In genomic region chr19:4596033-4596904, GRCh38 we compare ENCODE assay signal across 19 cellular contexts. TPM values are rescaled to one million over a fixed set of nuclear protein-coding genes. Genes with fewer than 3 reads are reported as not detected.
DNase-seq lines count a peak whose midpoint lies in the region; ATAC-seq and TF ChIP-seq lines count a peak whose summit lies in the region.
"Had no signal": no experiment of that assay in that cellular context is flagged by ENCODE, and none has a peak within 500 bp of the region (broad histone marks: within the 10 kb centered on the region; RNA-seq: fewer than 3 reads in every experiment).

No MANE protein-coding gene starts in this region.

- no peak overlapping the region for H2BK120ac ChIP-seq in neuronal stem cell (ENCODE audit: low read depth, low read length)

- H3K27me3 ChIP-seq in GM23338 (ENCODE audit: insufficient read depth) (peaks cover 38% of the 10 kb centered on the region), endodermal cell (ENCODE audit: control insufficient read depth, insufficient read depth, low read length, poor library complexity, severe bottlenecking) (peaks cover 38% of the 10 kb centered on the region), neuronal stem cell (ENCODE audit: control insufficient read depth in 3 of 3, insufficient read depth in 3 of 3, low read depth in 1 of 3, low read length in 3 of 3) (no peaks in the 10 kb centered on the region)

- H3K23ac ChIP-seq in neuronal stem cell (ENCODE audit: low read depth, low read length, poor library complexity): no peak overlapping the region

- H4K8ac ChIP-seq in neuronal stem cell (ENCODE audit: low read depth, low read length): no peak overlapping the region

- no peak overlapping the region for H3K18ac ChIP-seq in neuronal stem cell (ENCODE audit: low read length)

- H3K4me3 ChIP-seq in GM23338 (no peak overlapping the region; the same call in 1 of the 2 replicates), endodermal cell (ENCODE audit: low read length) (no peak overlapping the region), neuronal stem cell (ENCODE audit: low read length in 2 of 2) (no peak overlapping the region)

- 0 out of 2 replicates have a peak, but pooled peaks cover 4% of the 10 kb centered on the region for H3K4me1 ChIP-seq in GM23338 (ENCODE audit: insufficient read depth)
- H3K4me1 ChIP-seq in endodermal cell (ENCODE audit: control insufficient read depth, insufficient read depth, low read length): no peaks in the 10 kb centered on the region
- peaks cover 8 to 13% of the 10 kb centered on the region in 2 donors for H3K4me1 ChIP-seq in neuronal stem cell (ENCODE audit: control insufficient read depth in 2 of 2, insufficient read depth in 1 of 2, low read depth in 1 of 2, low read length in 2 of 2)
- H3K4me1 ChIP-seq: Caco-2 had no signal

- H3K79me1 ChIP-seq in neuronal stem cell (ENCODE audit: low read depth, low read length): peaks cover 3% of the 10 kb centered on the region

- H3K4me3 Mint-ChIP-seq in GM23338 (no peak overlapping the region), endodermal cell (no peak overlapping the region)
- no peak overlapping the region for H3K4me3 Mint-ChIP-seq in stimulated activated naive CD8-positive, alpha-beta T cell treated with anti-CD3 and anti-CD28 coated beads, Interleukin-15, amount 100 ng/mL, for 72 hours

- H2BK5ac ChIP-seq in neuronal stem cell (ENCODE audit: low read length): no peak overlapping the region

- peak overlapping the region; percentile 9 for H2AK5ac ChIP-seq in neuronal stem cell (ENCODE audit: low read depth, low read length)

- H4K20me1 ChIP-seq in GM23338 (replicated peaks; ENCODE audit: insufficient read depth): no peaks in the 10 kb centered on the region; the same call in 1 of the 2 replicates

- H3K9ac ChIP-seq in endodermal cell (ENCODE audit: extremely low read depth, low read length, poor library complexity, severe bottlenecking) (no peak overlapping the region), neuronal stem cell (ENCODE audit: low read depth, low read length, poor library complexity) (no peak overlapping the region)

- H3K27ac Mint-ChIP-seq in GM23338 (no peak overlapping the region), endodermal cell (no peak overlapping the region)
- H3K27ac Mint-ChIP-seq in stimulated activated naive CD8-positive, alpha-beta T cell treated with anti-CD3 and anti-CD28 coated beads, Interleukin-15, amount 100 ng/mL, for 72 hours: no peak overlapping the region

- no peaks in the 10 kb centered on the region for H3K9me2 ChIP-seq in GM23338 (ENCODE audit: insufficient read depth)

- H3K4me2 ChIP-seq in GM23338 (peak overlapping the region; percentile 66), neuronal stem cell (ENCODE audit: insufficient read depth, low read length, poor library complexity, severe bottlenecking) (no peak overlapping the region)

- H4K91ac ChIP-seq in neuronal stem cell (ENCODE audit: low read depth, low read length, poor library complexity): no peak overlapping the region

- H3K9me3 Mint-ChIP-seq in GM23338 (no peaks in the 10 kb centered on the region), endodermal cell (no peaks in the 10 kb centered on the region)
- H3K9me3 Mint-ChIP-seq in stimulated activated naive CD8-positive, alpha-beta T cell treated with anti-CD3 and anti-CD28 coated beads, Interleukin-15, amount 100 ng/mL, for 72 hours: no peaks in the 10 kb centered on the region

- H3K36me3 ChIP-seq in GM23338 (ENCODE audit: insufficient read depth) (no peaks in the 10 kb centered on the region), endodermal cell (ENCODE audit: control insufficient read depth, insufficient read depth, low read length) (no peaks in the 10 kb centered on the region), neuronal stem cell (replicated peaks in 1 of 2; ENCODE audit: control insufficient read depth in 2 of 2, insufficient read depth in 2 of 2, low read length in 2 of 2) (no peaks in the 10 kb centered on the region)

- H3K36me3 Mint-ChIP-seq in GM23338 (ENCODE audit: low read depth) (no peaks in the 10 kb centered on the region), endodermal cell (ENCODE audit: low read depth) (no peaks in the 10 kb centered on the region)

- no peak overlapping the region for H3K14ac ChIP-seq in neuronal stem cell (ENCODE audit: low read length)

- H2BK12ac ChIP-seq in neuronal stem cell (ENCODE audit: low read length): no peak overlapping the region

- H2BK15ac ChIP-seq in neuronal stem cell (ENCODE audit: low read length): no peak overlapping the region

- DNase-seq in GM23338 (ENCODE audit: low spot score): peak; percentile 72
- DNase-seq in NCI-H524 (lab: John Stamatoyannopoulos, UW): peak; percentile 78 to 83
- DNase-seq in endodermal cell: peak; percentile 67
- no peak for DNase-seq in neuronal stem cell (ENCODE audit: low spot score)
- no peak for DNase-seq in DMS79 (lab: John Stamatoyannopoulos, UW)
- DNase-seq in stimulated activated naive CD8-positive, alpha-beta T cell treated with anti-CD3 and anti-CD28 coated beads, Interleukin-15, amount 100 ng/mL, for 72 hours: no peak
- DNase-seq in activated CD8-positive, alpha-beta memory T cell treated with anti-CD3 and anti-CD28 coated beads for 24 hours: no peak
- no peak for DNase-seq in stimulated activated CD4-positive, alpha-beta T cell treated with anti-CD3 and anti-CD28 coated beads, Interleukin-4, amount 100 ng/mL, for 4 hours
- DNase-seq: Caco-2, KBM-7, NCI-H1048, NCI-H1436 treated with DMSO at 0.1 percent for 48 hours, NCI-H2081, NCI-H2227 treated with DMSO at 0.1 percent for 48 hours, NCI-H526 treated with DMSO at 0.1 percent for 48 hours, OCI-M1, SHP77 treated with DMSO at 0.1 percent for 48 hours had no signal

- ATAC-seq in GM23338: peak; percentile 19
- no peak for ATAC-seq in stimulated activated naive CD8-positive, alpha-beta T cell treated with anti-CD3 and anti-CD28 coated beads, Interleukin-15, amount 100 ng/mL, for 72 hours
- ATAC-seq: HCT116 had no signal

- TF ChIP-seq CTCF in GM23338 (conservative IDR thresholded peaks at IDR 0.05; ENCODE audit: low read depth in 2 of 2): no peak
- TF ChIP-seq CTCF in endodermal cell (conservative IDR thresholded peaks at IDR 0.05): no peak

- WGBS in endodermal cell (ENCODE audit: insufficient coverage in 1 of 2, insufficient read length in 1 of 2), 2 experiments: 78 to 89% methylated on average over 9 to 21 of the region's 21 CpGs
- WGBS in neuronal stem cell (ENCODE audit: extremely low coverage in 2 of 2, insufficient read length in 2 of 2, insufficient replicate concordance in 1 of 2), 2 donors: no CpG with 5 or more reads among the region's 21 CpGs

- H3K4me1 Mint-ChIP-seq in GM23338: peaks cover 14% of the 10 kb centered on the region
- H3K4me1 Mint-ChIP-seq in endodermal cell: no peaks in the 10 kb centered on the region
- peaks cover 12% of the 10 kb centered on the region for H3K4me1 Mint-ChIP-seq in stimulated activated naive CD8-positive, alpha-beta T cell treated with anti-CD3 and anti-CD28 coated beads, Interleukin-15, amount 100 ng/mL, for 72 hours

- H3K9me3 ChIP-seq in endodermal cell (ENCODE audit: control insufficient read depth, low read length): no peaks in the 10 kb centered on the region
- peaks cover 0 to 2% of the 10 kb centered on the region in 2 donors for H3K9me3 ChIP-seq in neuronal stem cell (replicated peaks in 1 of 2; ENCODE audit: control insufficient read depth in 2 of 2, insufficient read depth in 1 of 2, low read depth in 1 of 2, low read length in 2 of 2)
- H3K9me3 ChIP-seq: Caco-2 had no signal

- no peaks in the 10 kb centered on the region for H3K79me2 ChIP-seq in GM23338 (replicated peaks; ENCODE audit: insufficient read depth)

- H3K27me3 Mint-ChIP-seq in GM23338 (ENCODE audit: insufficient read depth, low read depth, poor library complexity) (peaks cover 24% of the 10 kb centered on the region), endodermal cell (ENCODE audit: insufficient read depth) (peaks cover 54% of the 10 kb centered on the region)
- peaks cover 57% of the 10 kb centered on the region for H3K27me3 Mint-ChIP-seq in stimulated activated naive CD8-positive, alpha-beta T cell treated with anti-CD3 and anti-CD28 coated beads, Interleukin-15, amount 100 ng/mL, for 72 hours

- H3K4ac ChIP-seq in neuronal stem cell (ENCODE audit: low read length): no peak overlapping the region

- H3F3A ChIP-seq in GM23338 (replicated peaks; ENCODE audit: low read depth): peaks cover 13% of the 10 kb centered on the region; the same call in 1 of the 2 replicates

- H3K27ac ChIP-seq in GM23338 (ENCODE audit: low read depth): no peak overlapping the region
- no peak overlapping the region for H3K27ac ChIP-seq in endodermal cell (ENCODE audit: low read depth, low read length)
- H3K27ac ChIP-seq in neuronal stem cell (replicated peaks; ENCODE audit: low read length): no peak overlapping the region

- H2AFZ ChIP-seq in GM23338 (no peak overlapping the region), neuronal stem cell (ENCODE audit: low read length) (no peak overlapping the region)

RNA-seq across cellular contexts. Expression of gene SEMA6B, which starts 36.8 kb away (rescaled TPM):
- total RNA-seq in GM23338 (2014; rRNA removed; shearing (Covaris generic)): 39.8 and 42.7 TPM in 2 replicates
- 5.3 and 6.9 TPM in 2 replicates for polyA plus RNA-seq in GM23338 (2016; fragmentation: Nextera tagmentation; extraction: Ambion mirVana)
- 10 to 100 TPM; 28.9 to 67.8 TPM for total RNA-seq in endodermal cell
- polyA plus RNA-seq in endodermal cell (2013, experiment 1 of 2): 26.9 TPM
- polyA plus RNA-seq in endodermal cell (2013, experiment 2 of 2): 24.3 TPM
- 42.5 TPM for polyA plus RNA-seq in neuronal stem cell (2013, experiment 1 of 2)
- polyA plus RNA-seq in neuronal stem cell (2013, experiment 2 of 2): 43.0 TPM

RNA-seq across cellular contexts. Expression of gene TNFAIP8L1, which starts 43.0 kb away (rescaled TPM):
- total RNA-seq in GM23338 (2014; rRNA removed; shearing (Covaris generic)): 3.3 and 4.1 TPM in 2 replicates
- 2.7 and 3.2 TPM in 2 replicates for polyA plus RNA-seq in GM23338 (2016; fragmentation: Nextera tagmentation; extraction: Ambion mirVana)
- 10 to 100 TPM; 18.1 to 25.5 TPM for total RNA-seq in endodermal cell
- polyA plus RNA-seq in endodermal cell (2013, experiment 1 of 2): 12.1 TPM
- polyA plus RNA-seq in endodermal cell (2013, experiment 2 of 2): 12.3 TPM
- polyA plus RNA-seq in neuronal stem cell (2013, experiment 1 of 2): 15.5 TPM
- 15.7 TPM for polyA plus RNA-seq in neuronal stem cell (2013, experiment 2 of 2)

RNA-seq across cellular contexts. Expression of gene LRG1, which starts 56.4 kb away (rescaled TPM):
- total RNA-seq in GM23338 (2014; rRNA removed; shearing (Covaris generic)): 0.45 and 0.54 TPM in 2 replicates
- polyA plus RNA-seq in GM23338 (2016; fragmentation: Nextera tagmentation; extraction: Ambion mirVana): 0.21 and 0.43 TPM in 2 replicates
- total RNA-seq in endodermal cell: 1 to 10 TPM in 1 of 2 donors, under 1 TPM in 1; 0.86 to 1.4 TPM
- polyA plus RNA-seq in endodermal cell (2013, experiment 1 of 2): 0.21 TPM
- polyA plus RNA-seq in endodermal cell (2013, experiment 2 of 2): 0.75 TPM
- polyA plus RNA-seq in neuronal stem cell (2013, experiment 1 of 2): not detected
- polyA plus RNA-seq in neuronal stem cell (2013, experiment 2 of 2): 0.01 TPM
- total RNA-seq: RPMI7951 had no signal

Comparison
In these comparisons a context has a peak if more than half of its experiments do, and no peak if none do; other contexts are left out.
1. DNase-seq: peak in GM23338 (single experiment), NCI-H524 (2 of 2) and endodermal cell (single experiment); none in neuronal stem cell (single experiment), DMS79 (single experiment), stimulated activated naive CD8-positive, alpha-beta T cell treated with anti-CD3 and anti-CD28 coated beads, Interleukin-15, amount 100 ng/mL, for 72 hours (0 of 2), activated CD8-positive, alpha-beta memory T cell treated with anti-CD3 and anti-CD28 coated beads for 24 hours (single experiment) and stimulated activated CD4-positive, alpha-beta T cell treated with anti-CD3 and anti-CD28 coated beads, Interleukin-4, amount 100 ng/mL, for 4 hours (0 of 2).